In genomic region chr2:135473567-135473966, GRCh38 we compare ENCODE assay signal across 9 cellular contexts. TPM values are rescaled to one million over a fixed set of nuclear protein-coding genes. Genes with fewer than 3 reads are reported as not detected.
DNase-seq lines count a peak whose midpoint lies in the region; ATAC-seq, FAIRE-seq and TF ChIP-seq lines count a peak whose summit lies in the region.
"Had no signal": no experiment of that assay in that cellular context is flagged by ENCODE, and none has a peak within 500 bp of the region (broad histone marks: within the 10 kb centered on the region; RNA-seq: fewer than 3 reads in every experiment).

No MANE protein-coding gene starts in this region.

- H3K27me3 ChIP-seq in lung (ENCODE audit: control insufficient read depth, insufficient read depth) = no peaks in the 10 kb centered on the region

- H3K4me3 Mint-ChIP-seq in activated naive CD8-positive, alpha-beta T cell treated with anti-CD3 and anti-CD28 coated beads for 36 hours = no peak overlapping the region
- H3K4me3 Mint-ChIP-seq: dendritic cell treated with granulocyte-macrophage colony-stimulating factor and Interleukin-4, amounts not matched to agents 40 ng/mL and 50 ng/mL, for 4 days had no signal

- H3K4me1 ChIP-seq in lung (ENCODE audit: control insufficient read depth in 2 of 2, insufficient read depth in 2 of 2, low read length in 2 of 2) = no peaks in the 10 kb centered on the region

- no peaks in the 10 kb centered on the region for H3K9me3 Mint-ChIP-seq in activated naive CD8-positive, alpha-beta T cell treated with anti-CD3 and anti-CD28 coated beads for 36 hours
- H3K9me3 Mint-ChIP-seq: dendritic cell treated with granulocyte-macrophage colony-stimulating factor and Interleukin-4, amounts not matched to agents 40 ng/mL and 50 ng/mL, for 4 days had no signal

- peaks cover 11% of the 10 kb centered on the region for H3K4me1 Mint-ChIP-seq in activated naive CD8-positive, alpha-beta T cell treated with anti-CD3 and anti-CD28 coated beads for 36 hours

- H3K27ac Mint-ChIP-seq in activated naive CD8-positive, alpha-beta T cell treated with anti-CD3 and anti-CD28 coated beads for 36 hours = no peak overlapping the region
- H3K27ac Mint-ChIP-seq: dendritic cell treated with granulocyte-macrophage colony-stimulating factor and Interleukin-4, amounts not matched to agents 40 ng/mL and 50 ng/mL, for 4 days had no signal

- DNase-seq in stimulated activated naive CD4-positive, alpha-beta T cell (lab: John Stamatoyannopoulos, UW) = peak in 4 of 6 experiments; percentile 1 to 15 (median 11)
- no peak for DNase-seq in stimulated activated naive CD4-positive, alpha-beta T cell treated with Interleukin-2 at 50 U/mL for 16 hours (lab: John Stamatoyannopoulos, UW)
- DNase-seq in LoVo (ENCODE audit: low spot score) (peak; percentile 33), lung (ENCODE audit: low spot score) (no peak), GM12891 (ENCODE audit: insufficient read length, low spot score) (no peak), coronary artery (ENCODE audit: low spot score) (no peak)
- peak; percentile 5 for DNase-seq in activated naive CD8-positive, alpha-beta T cell treated with anti-CD3 and anti-CD28 coated beads for 36 hours

- H3K27me3 Mint-ChIP-seq in activated naive CD8-positive, alpha-beta T cell treated with anti-CD3 and anti-CD28 coated beads for 36 hours = no peaks in the 10 kb centered on the region
- H3K27me3 Mint-ChIP-seq: dendritic cell treated with granulocyte-macrophage colony-stimulating factor and Interleukin-4, amounts not matched to agents 40 ng/mL and 50 ng/mL, for 4 days had no signal

- peaks cover 1% of the 10 kb centered on the region for H3K36me3 Mint-ChIP-seq in activated naive CD8-positive, alpha-beta T cell treated with anti-CD3 and anti-CD28 coated beads for 36 hours

- no peak for ATAC-seq in lung (ENCODE audit: insufficient read depth, low FRiP score)
- no peak for ATAC-seq in HG03175 (IDR thresholded peaks at IDR 0.05; ENCODE audit: unreplicated experiment)

- no peak overlapping the region for H3K27ac ChIP-seq in lung (ENCODE audit: low read depth in 1 of 2, low read length in 1 of 2)
- no peak overlapping the region for H3K27ac ChIP-seq in coronary artery

- no peaks in the 10 kb centered on the region for H3K9me3 ChIP-seq in lung (ENCODE audit: control insufficient read depth in 2 of 2, insufficient read depth in 1 of 2, low read length in 1 of 2)

- TF ChIP-seq POLR2A in GM12891 (IDR thresholded peaks at IDR 0.05; ENCODE audit: low read depth, low read length) = no peak

- no peaks in the 10 kb centered on the region for H3K36me3 ChIP-seq in lung (ENCODE audit: control insufficient read depth in 2 of 2, insufficient read depth in 2 of 2, low read length in 2 of 2)

- TF ChIP-seq CTCF in lung (IDR thresholded peaks at IDR 0.05; ENCODE audit: control extremely low read depth, extremely low read depth) (peak; percentile 13), coronary artery (IDR thresholded peaks at IDR 0.05) (no peak)

- WGBS in lung, 2 donors = 78 to 84% methylated on average over 2 of the region's 2 CpGs

- FAIRE-seq in GM12891 (lab: Jason Lieb, UNC) = no peak

- H3K4me3 ChIP-seq in lung (no peak overlapping the region), coronary artery (no peak overlapping the region)

TF ChIP-seq in GM12891, 5 proteins besides CTCF, POLR2A, EP300 and RAD21:
- TF ChIP-seq TAF1 (IDR thresholded peaks at IDR 0.05; ENCODE audit: low read depth, low read length) = no peak
- no peak for TF ChIP-seq PAX5 (IDR thresholded peaks at IDR 0.05; ENCODE audit: insufficient read depth, low read length, severe bottlenecking)

RNA-seq across cellular contexts. Expression of gene ZRANB3, which starts 57.5 kb away (rescaled TPM):
- 10 to 100 TPM; 15.0 to 18.1 TPM for total RNA-seq in activated naive CD8-positive, alpha-beta T cell treated with anti-CD3 and anti-CD28 coated beads for 36 hours
- total RNA-seq in lung = 10 to 100 TPM in 1 of 2 donors, 1 to 10 TPM in 1; 5.1 to 14.9 TPM
- polyA plus RNA-seq in lung = 1 to 10 TPM; 1.3 to 1.6 TPM
- 3.3 TPM for polyA plus RNA-seq in GM12891 (2012; ENCODE audit: low read depth, missing spikeins)

RNA-seq across cellular contexts. Expression of gene R3HDM1, which starts 57.7 kb away (rescaled TPM):
- total RNA-seq in activated naive CD8-positive, alpha-beta T cell treated with anti-CD3 and anti-CD28 coated beads for 36 hours = 10 to 100 TPM; 68.1 to 70.6 TPM
- 10 to 100 TPM; 16.7 to 27.8 TPM for total RNA-seq in lung
- polyA plus RNA-seq in lung = 1 to 10 TPM; 5.4 to 9.7 TPM
- 32.5 TPM for polyA plus RNA-seq in GM12891 (2012; ENCODE audit: low read depth, missing spikeins)

Comparison
In these comparisons a context has a peak if more than half of its experiments do, and no peak if none do; other contexts are left out.
1. DNase-seq: peak in stimulated activated naive CD4-positive, alpha-beta T cell (4 of 6), LoVo (single experiment) and activated naive CD8-positive, alpha-beta T cell treated with anti-CD3 and anti-CD28 coated beads for 36 hours (single experiment); none in stimulated activated naive CD4-positive, alpha-beta T cell treated with Interleukin-2 at 50 U/mL for 16 hours (single experiment), lung (single experiment), GM12891 (single experiment) and coronary artery (single experiment).